Comparison of ENCODE assay signal across 23 cellular contexts in the genomic region with DNA sequence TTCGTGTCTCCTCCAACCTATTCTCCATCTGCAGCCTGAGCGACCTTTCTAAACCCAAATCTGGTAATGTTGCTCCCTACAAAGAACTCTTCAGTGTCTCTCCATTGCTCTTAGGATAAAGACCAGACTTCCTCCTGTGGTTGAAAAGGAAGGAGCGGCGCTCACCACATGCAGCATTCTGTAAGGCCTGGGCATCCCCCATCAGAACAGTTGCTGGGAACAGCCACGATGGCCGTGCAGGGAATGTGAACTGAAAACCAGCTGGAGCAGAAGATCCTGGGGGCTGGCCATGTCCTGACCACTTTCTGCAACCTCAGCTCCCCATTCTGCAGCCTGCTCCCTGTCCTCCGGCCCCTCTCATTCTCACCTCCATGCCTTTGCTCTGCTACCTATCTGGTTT.
"Had no signal": no experiment of that assay in that cellular context is flagged by ENCODE, and none has a peak within 500 bp of the region (broad histone marks: within the 10 kb centered on the region; RNA-seq: fewer than 3 reads in every experiment).

No MANE protein-coding gene starts in this region.

- FAIRE-seq: bronchial epithelial cell, endothelial cell of umbilical vein had no signal

- H3K27ac ChIP-seq: ascending aorta, esophagus muscularis mucosa, gastroesophageal sphincter, heart left ventricle, prostate gland, right atrium auricular region, skin epidermis, testis had no signal

- H3K36me3 ChIP-seq: ascending aorta, esophagus muscularis mucosa, gastroesophageal sphincter, heart left ventricle, prostate gland, right atrium auricular region had no signal

- H3K9me3 ChIP-seq: mucosa of descending colon, prostate gland, testis had no signal

- H3K4me3 ChIP-seq: ascending aorta, esophagus muscularis mucosa, gastroesophageal sphincter, heart left ventricle, mucosa of descending colon, prostate gland, right atrium auricular region, skin epidermis, testis had no signal

- H3K27ac Mint-ChIP-seq: activated T-cell treated with anti-CD3 and anti-CD28 coated beads, Interleukin-2, amount 50 U/mL, for 72 hours; dendritic cell treated with granulocyte-macrophage colony-stimulating factor and Interleukin-4, amounts not matched to agents 40 ng/mL and 50 ng/mL, for 4 days; immature natural killer cell; memory B cell; naive thymus-derived CD8-positive, alpha-beta T cell; T-helper 1 cell treated with Interleukin-12 subunit alpha and Interleukin-12 subunit beta and Interleukin-4 antibody, amounts not matched to agents 30 μg/mL and 1 μg/mL, for 36 hours; type B pancreatic cell had no signal

- DNase-seq: activated CD4-positive, CD25-positive, alpha-beta regulatory T cell treated with anti-CD3 and anti-CD28 coated beads, Interleukin-2, amount 50 U/mL, for 72 hours; activated effector memory CD4-positive, alpha-beta T cell treated with anti-CD3 and anti-CD28 coated beads, Interleukin-2, amount 50 U/mL, for 16 hours; activated naive CD4-positive, alpha-beta T cell treated with anti-CD3 and anti-CD28 coated beads, Interleukin-2, amount 50 U/mL, for 16 hours; activated T-cell treated with anti-CD3 and anti-CD28 coated beads, Interleukin-2, amount 50 U/mL, for 72 hours; effector memory CD4-positive, alpha-beta T cell; immature natural killer cell; mucosa of descending colon; naive thymus-derived CD8-positive, alpha-beta T cell; stimulated activated CD4-positive, alpha-beta T cell treated with anti-CD3 and anti-CD28 coated beads, Interleukin-4, amount 100 ng/mL, for 1 hour; testis had no signal

- H3K4me1 Mint-ChIP-seq: immature natural killer cell, memory B cell had no signal

- H3K27me3 ChIP-seq: ascending aorta, esophagus muscularis mucosa, gastroesophageal sphincter, heart left ventricle, right atrium auricular region, testis had no signal

- ATAC-seq: activated T-cell treated with anti-CD3 and anti-CD28 coated beads, Interleukin-2, amount 50 U/mL, for 72 hours; gastroesophageal sphincter; mucosa of descending colon; naive thymus-derived CD8-positive, alpha-beta T cell had no signal

- H3K9me3 Mint-ChIP-seq: T-helper 1 cell treated with Interleukin-12 subunit alpha and Interleukin-12 subunit beta and Interleukin-4 antibody, amounts not matched to agents 30 μg/mL and 1 μg/mL, for 36 hours had no signal

- H3K4me1 ChIP-seq: ascending aorta, prostate gland, testis had no signal

- H3K36me3 Mint-ChIP-seq: immature natural killer cell, type B pancreatic cell had no signal

- H3K4me3 Mint-ChIP-seq: activated T-cell treated with anti-CD3 and anti-CD28 coated beads, Interleukin-2, amount 50 U/mL, for 72 hours; dendritic cell treated with granulocyte-macrophage colony-stimulating factor and Interleukin-4, amounts not matched to agents 40 ng/mL and 50 ng/mL, for 4 days; immature natural killer cell; memory B cell; naive thymus-derived CD8-positive, alpha-beta T cell; T-helper 1 cell treated with Interleukin-12 subunit alpha and Interleukin-12 subunit beta and Interleukin-4 antibody, amounts not matched to agents 30 μg/mL and 1 μg/mL, for 36 hours; type B pancreatic cell had no signal
